ENCODE assay signal across 19 cellular contexts in the genomic region with DNA sequence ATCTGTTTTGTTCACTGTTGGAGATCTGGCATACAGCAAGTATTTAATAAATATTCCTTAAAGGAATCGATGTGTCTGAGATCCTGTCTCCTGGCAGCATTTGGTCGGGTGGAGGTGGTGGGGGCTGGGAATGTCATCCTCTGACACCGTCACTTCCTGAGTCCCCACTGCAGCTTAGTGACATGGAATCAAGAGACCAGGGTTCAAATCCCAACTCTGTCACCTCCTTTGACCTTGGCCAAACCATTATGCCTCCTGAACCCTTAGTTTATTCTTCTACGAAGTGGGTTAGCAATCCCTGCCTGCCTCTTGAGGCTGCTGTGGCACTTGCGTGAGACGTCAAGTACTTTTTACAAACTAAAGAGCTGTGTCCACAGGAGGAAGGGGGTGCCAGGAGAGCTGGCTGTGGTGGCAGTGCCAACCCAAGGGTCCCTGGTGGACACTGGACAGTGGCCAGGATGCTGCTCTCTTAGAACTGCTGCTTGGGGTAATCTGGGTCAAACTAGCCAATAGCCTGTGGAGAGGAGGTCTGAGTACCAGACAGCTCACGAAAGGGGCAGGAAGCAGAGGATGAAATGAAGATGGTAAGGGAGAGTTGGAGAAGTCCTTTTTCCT. TPM values are rescaled to one million over a fixed set of nuclear protein-coding genes. Genes with fewer than 3 reads are reported as not detected.
DNase-seq lines count a peak whose midpoint lies in the region; ATAC-seq and TF ChIP-seq lines count a peak whose summit lies in the region.
"Had no signal": no experiment of that assay in that cellular context is flagged by ENCODE, and none has a peak within 500 bp of the region (broad histone marks: within the 10 kb centered on the region; RNA-seq: fewer than 3 reads in every experiment).

No MANE protein-coding gene starts in this region.

- intact Hi-C loops in left ventricle myocardium superior (cut with micrococcal nuclease) (loop anchor here (10.0 kb wide), 1 partner anchor 86 kb away; no protein-coding TSS in a partner anchor), sciatic nerve (cut with DNase I) (no loop called here)

- H3K4me1 ChIP-seq in cardiac muscle cell (ENCODE audit: low read depth) (peaks cover 36% of the 10 kb centered on the region), liver (ENCODE audit: control insufficient read depth in 4 of 4, insufficient read depth in 4 of 4, low read length in 3 of 4) (peaks cover 9 to 52% (median 40%) of the 10 kb centered on the region in 4 donors)

- H3K36me3 ChIP-seq in cardiac muscle cell, result no peaks in the 10 kb centered on the region
- no peaks in the 10 kb centered on the region for H3K36me3 ChIP-seq in liver (ENCODE audit: control insufficient read depth in 4 of 4, insufficient read depth in 3 of 4, low read depth in 1 of 4, low read length in 3 of 4)
- H3K36me3 ChIP-seq: BLaER1, upper lobe of left lung had no signal

- H3K9me3 ChIP-seq in cardiac muscle cell (ENCODE audit: low read depth) (no peaks in the 10 kb centered on the region), liver (ENCODE audit: control insufficient read depth in 4 of 4, low read length in 3 of 4) (no peaks in the 10 kb centered on the region)
- H3K9me3 ChIP-seq: A549, BLaER1, upper lobe of left lung had no signal

- H3K4me3 ChIP-seq in cardiac muscle cell (no peak overlapping the region), liver (ENCODE audit: low read depth in 1 of 3, low read length in 3 of 3) (no peak overlapping the region)
- H3K4me3 ChIP-seq: A549, BLaER1, lung, upper lobe of left lung had no signal

- H3K27ac ChIP-seq in cardiac muscle cell, result peak overlapping the region; percentile 86
- peak overlapping the region; percentile 93 to 95 for H3K27ac ChIP-seq in liver (ENCODE audit: low read depth in 1 of 2, low read length in 2 of 2)
- H3K27ac ChIP-seq: BLaER1, upper lobe of left lung had no signal

- no peak for TF ChIP-seq RAD21 in liver (IDR thresholded peaks at IDR 0.05)

- H3K27me3 ChIP-seq in cardiac muscle cell (no peaks in the 10 kb centered on the region), liver (ENCODE audit: control insufficient read depth in 4 of 4, insufficient read depth in 4 of 4, low read length in 3 of 4) (no peaks in the 10 kb centered on the region)
- H3K27me3 ChIP-seq: upper lobe of left lung had no signal

- DNase-seq in cardiac muscle cell (ENCODE audit: low read depth in 1 of 2, low spot score in 1 of 2) (no peak), left ventricle myocardium superior (no peak), sciatic nerve (ENCODE audit: low spot score) (peak; percentile 53), anterior cingulate cortex (lab: John Stamatoyannopoulos, UW) (no peak), dedifferentiated amniotic fluid mesenchymal stem cell (ENCODE audit: extremely low spot score) (no peak), NCI-H1417 (lab: John Stamatoyannopoulos, UW) (no peak)
- no peak for DNase-seq in NK-92 treated with Interleukin-12 subunit alpha and Interleukin-12 subunit beta, amount 100 ng/mL, for 24 hours (lab: John Stamatoyannopoulos, UW)
- DNase-seq: activated CD4-positive, alpha-beta memory T cell treated with anti-CD3 and anti-CD28 coated beads for 36 hours; Calu3; KBM-7; NCI-H2029; NCI-H345; stimulated activated CD4-positive, alpha-beta T cell treated with anti-CD3 and anti-CD28 coated beads, Interleukin-1b, Interleukin-23, amount 100 ng/mL, for 48 hours; stimulated activated naive CD4-positive, alpha-beta T cell had no signal

- ATAC-seq in left ventricle myocardium superior (no peak), sciatic nerve (no peak)
- ATAC-seq: A549 had no signal

- 73% methylated on average over 7 of the region's 7 CpGs for WGBS in liver

- H3K9ac ChIP-seq in liver (ENCODE audit: low read depth in 1 of 2, low read length in 2 of 2), result no peak overlapping the region
- H3K9ac ChIP-seq: BLaER1 had no signal

- TF ChIP-seq CTCF in cardiac muscle cell (IDR thresholded peaks at IDR 0.05; ENCODE audit: low read depth, low read length) (no peak), liver (IDR thresholded peaks at IDR 0.05; ENCODE audit: low read depth, low read length, missing input control) (no peak)

TF ChIP-seq in liver, 16 proteins besides CTCF, POLR2A, EP300 and RAD21:
- TF ChIP-seq TAF1 (conservative IDR thresholded peaks at IDR 0.05) (no peak), GABPA (IDR thresholded peaks at IDR 0.05 in 1 of 2, conservative IDR thresholded peaks at IDR 0.05 in 1 of 2) (no peak), FOXA1 (IDR thresholded peaks at IDR 0.05) (no peak), HNF4A (conservative IDR thresholded peaks at IDR 0.05) (no peak), SP1 (IDR thresholded peaks at IDR 0.05) (no peak), RXRA (IDR thresholded peaks at IDR 0.05) (no peak), FOXA2 (IDR thresholded peaks at IDR 0.05) (no peak), HNF4G (IDR thresholded peaks at IDR 0.05) (no peak), YY1 (IDR thresholded peaks at IDR 0.05) (no peak), NR2F2 (IDR thresholded peaks at IDR 0.05) (no peak), JUND (IDR thresholded peaks at IDR 0.05) (no peak), EGR1 (IDR thresholded peaks at IDR 0.05; ENCODE audit: low read depth in 2 of 2) (no peak)
- TF ChIP-seq, protein P1, sequence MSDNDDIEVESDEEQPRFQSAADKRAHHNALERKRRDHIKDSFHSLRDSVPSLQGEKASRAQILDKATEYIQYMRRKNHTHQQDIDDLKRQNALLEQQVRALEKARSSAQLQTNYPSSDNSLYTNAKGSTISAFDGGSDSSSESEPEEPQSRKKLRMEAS (IDR thresholded peaks at IDR 0.05), result no peak
- TF ChIP-seq, protein P2, sequence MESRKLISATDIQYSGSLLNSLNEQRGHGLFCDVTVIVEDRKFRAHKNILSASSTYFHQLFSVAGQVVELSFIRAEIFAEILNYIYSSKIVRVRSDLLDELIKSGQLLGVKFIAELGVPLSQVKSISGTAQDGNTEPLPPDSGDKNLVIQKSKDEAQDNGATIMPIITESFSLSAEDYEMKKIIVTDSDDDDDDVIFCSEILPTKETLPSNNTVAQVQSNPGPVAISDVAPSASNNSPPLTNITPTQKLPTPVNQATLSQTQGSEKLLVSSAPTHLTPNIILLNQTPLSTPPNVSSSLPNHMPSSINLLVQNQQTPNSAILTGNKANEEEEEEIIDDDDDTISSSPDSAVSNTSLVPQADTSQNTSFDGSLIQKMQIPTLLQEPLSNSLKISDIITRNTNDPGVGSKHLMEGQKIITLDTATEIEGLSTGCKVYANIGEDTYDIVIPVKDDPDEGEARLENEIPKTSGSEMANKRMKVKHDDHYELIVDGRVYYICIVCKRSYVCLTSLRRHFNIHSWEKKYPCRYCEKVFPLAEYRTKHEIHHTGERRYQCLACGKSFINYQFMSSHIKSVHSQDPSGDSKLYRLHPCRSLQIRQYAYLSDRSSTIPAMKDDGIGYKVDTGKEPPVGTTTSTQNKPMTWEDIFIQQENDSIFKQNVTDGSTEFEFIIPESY (IDR thresholded peaks at IDR 0.05), result no peak

RNA-seq across cellular contexts. Expression of a gene that starts 8.0 kb away (rescaled TPM):
- total RNA-seq in cardiac muscle cell (57.1 and 78.8 TPM in 2 replicates), left ventricle myocardium superior (49.5 TPM), liver (10 to 100 TPM; 11.2 to 19.1 TPM), sciatic nerve (96.7 TPM)
- polyA plus RNA-seq in cardiac muscle cell (48.2 and 57.7 TPM in 2 replicates), liver (1 to 10 TPM; 3.9 to 8.4 TPM)
